ENCODE assay signal across 10 cellular contexts in the genomic region with DNA sequence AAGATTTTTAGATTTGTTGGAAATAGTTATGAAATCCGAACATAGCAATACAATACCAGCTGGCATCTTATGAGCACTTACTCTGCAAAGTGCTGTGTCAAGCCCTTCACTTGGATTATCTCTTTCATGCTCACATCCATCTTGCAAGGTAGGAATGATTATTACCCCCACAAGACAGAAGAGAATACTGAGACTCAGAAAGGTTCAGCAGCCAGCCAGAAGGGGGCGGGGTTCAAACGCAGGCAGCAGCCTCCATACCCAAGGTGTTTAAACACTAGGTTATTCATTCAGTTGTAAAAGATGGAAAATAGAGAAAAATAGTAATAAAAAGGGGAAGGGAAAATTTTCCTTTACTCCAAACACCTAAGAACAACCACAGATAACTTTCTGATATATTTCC.
DNase-seq lines count a peak whose midpoint lies in the region; ATAC-seq, FAIRE-seq and TF ChIP-seq lines count a peak whose summit lies in the region.
"Had no signal": no experiment of that assay in that cellular context is flagged by ENCODE, and none has a peak within 500 bp of the region (broad histone marks: within the 10 kb centered on the region; RNA-seq: fewer than 3 reads in every experiment).

No MANE protein-coding gene starts in this region.

- FAIRE-seq in GM12892 (lab: Jason Lieb, UNC): no peak

- H3K27ac ChIP-seq in C4-2B (no peak overlapping the region), ascending aorta (no peak overlapping the region)
- H3K27ac ChIP-seq: tibial nerve had no signal

- no peak for TF ChIP-seq POLR2A in NB4 (IDR thresholded peaks at IDR 0.05; ENCODE audit: extremely low read depth, insufficient read length)
- no peak for TF ChIP-seq POLR2A in GM12892 (IDR thresholded peaks at IDR 0.05; ENCODE audit: low read depth, low read length)

- DNase-seq in NB4 (ENCODE audit: low read depth) (peak; percentile 30), fibroblast of pulmonary artery (ENCODE audit: low read depth) (no peak), NCI-H1417 treated with DMSO at 0.1 percent for 48 hours (lab: John Stamatoyannopoulos, UW) (no peak), GM12892 (ENCODE audit: insufficient read length) (no peak), ureter (ENCODE audit: low spot score) (no peak), ascending aorta (ENCODE audit: low spot score in 2 of 2) (no peak)
- DNase-seq: SIG-M5 had no signal

- intact Hi-C loops in ascending aorta (cut with DNase I): no loop called here

- no peaks in the 10 kb centered on the region for H3K27me3 ChIP-seq in ascending aorta
- H3K27me3 ChIP-seq: tibial nerve had no signal

- peak; percentile 35 for ATAC-seq in GM19468 (IDR thresholded peaks at IDR 0.05; ENCODE audit: extremely low read depth, unreplicated experiment)

- no peaks in the 10 kb centered on the region for H3K36me3 ChIP-seq in ascending aorta
- H3K36me3 ChIP-seq: tibial nerve had no signal

- H3K4me1 ChIP-seq in ascending aorta: peaks cover 0 to 3% of the 10 kb centered on the region in 2 donors

- TF ChIP-seq CTCF in C4-2B (conservative IDR thresholded peaks at IDR 0.05) (peak; percentile 79), NB4 (IDR thresholded peaks at IDR 0.05; ENCODE audit: low read depth, low read length) (peak; percentile 36), fibroblast of pulmonary artery (IDR thresholded peaks at IDR 0.05; ENCODE audit: low read length, missing control alignments) (peak; percentile 25), ascending aorta (IDR thresholded peaks at IDR 0.05) (peak in 1 of 3 experiments; percentile 7)

- no peak overlapping the region for H3K4me3 ChIP-seq in NB4 (ENCODE audit: low read depth, low read length)
- H3K4me3 ChIP-seq in fibroblast of pulmonary artery (replicated peaks; ENCODE audit: low read depth, low read length): no peak overlapping the region
- H3K4me3 ChIP-seq in ascending aorta: no peak overlapping the region
- H3K4me3 ChIP-seq: tibial nerve had no signal

- H3K9me3 ChIP-seq in ascending aorta: no peaks in the 10 kb centered on the region
- H3K9me3 ChIP-seq: tibial nerve had no signal
